14 cellular contexts compared by ENCODE assay signal in the genomic region with DNA sequence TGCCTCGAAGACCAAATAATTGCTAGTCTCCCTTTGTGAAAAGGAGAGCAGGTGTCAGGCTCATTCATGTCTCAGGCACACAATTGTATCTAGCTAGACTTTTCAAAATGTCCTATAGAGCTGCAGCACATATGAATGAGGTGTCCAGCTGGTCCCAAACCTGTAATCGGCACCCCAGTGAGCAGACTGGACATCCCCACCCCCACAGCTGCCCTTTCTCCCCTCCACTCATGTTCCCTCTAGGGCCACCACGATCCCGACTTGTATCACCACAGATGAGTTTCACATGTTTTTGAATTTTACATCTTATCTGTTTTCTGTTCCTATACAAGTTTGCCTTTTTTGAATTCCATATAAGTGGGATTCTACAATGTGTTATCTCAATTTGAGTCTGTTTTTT.
DNase-seq lines count a peak whose midpoint lies in the region; ATAC-seq and TF ChIP-seq lines count a peak whose summit lies in the region.
"Had no signal": no experiment of that assay in that cellular context is flagged by ENCODE, and none has a peak within 500 bp of the region (broad histone marks: within the 10 kb centered on the region; RNA-seq: fewer than 3 reads in every experiment).

No MANE protein-coding gene starts in this region.

- H2AFZ ChIP-seq in mammary epithelial cell (ENCODE audit: low read depth, low read length): no peak overlapping the region

- POLR2A ChIA-PET in Panc1 (lab: Charles Lee): no interaction called here

- H3K4me3 ChIP-seq in breast epithelium (no peak overlapping the region), mammary epithelial cell (replicated peaks in 1 of 3; ENCODE audit: insufficient read depth in 1 of 3, low read depth in 2 of 3, low read length in 3 of 3) (no peak overlapping the region), Panc1 (ENCODE audit: low read depth in 2 of 2, low read length in 2 of 2) (no peak overlapping the region), muscle layer of colon (ENCODE audit: low read depth in 1 of 2, low read length in 2 of 2) (no peak overlapping the region), upper lobe of right lung (no peak overlapping the region)

- peak in 1 of 2 donors; percentile 18 for DNase-seq in breast epithelium (ENCODE audit: low spot score in 2 of 2)
- no peak for DNase-seq in mammary epithelial cell
- DNase-seq in Panc1 (ENCODE audit: low read depth, low spot score): no peak
- DNase-seq in upper lobe of right lung: peak; percentile 34
- DNase-seq in NCI-H524 treated with DMSO at 0.1 percent for 48 hours (lab: John Stamatoyannopoulos, UW): no peak
- no peak for DNase-seq in germinal center (ENCODE audit: low spot score)
- DNase-seq: Caco-2, NCI-H1436, NCI-H2081 treated with DMSO at 0.1 percent for 48 hours, NCI-H226, NCI-H82 had no signal

- H3K4me1 ChIP-seq in breast epithelium: peaks cover 7 to 12% of the 10 kb centered on the region in 2 donors
- peaks cover 49% of the 10 kb centered on the region for H3K4me1 ChIP-seq in mammary epithelial cell (ENCODE audit: insufficient read depth, low read length)
- H3K4me1 ChIP-seq in Panc1 (ENCODE audit: control insufficient read depth, insufficient read depth, low read length): peaks cover 31% of the 10 kb centered on the region
- H3K4me1 ChIP-seq in muscle layer of colon (ENCODE audit: insufficient read depth, low read length): peaks cover 19% of the 10 kb centered on the region
- peaks cover 33% of the 10 kb centered on the region for H3K4me1 ChIP-seq in upper lobe of right lung

- H3K9me3 ChIP-seq in breast epithelium (no peaks in the 10 kb centered on the region), mammary epithelial cell (replicated peaks; ENCODE audit: insufficient read depth, low read length) (no peaks in the 10 kb centered on the region), Panc1 (ENCODE audit: control insufficient read depth, insufficient read depth, low read depth, low read length) (no peaks in the 10 kb centered on the region), muscle layer of colon (ENCODE audit: low read length) (no peaks in the 10 kb centered on the region), upper lobe of right lung (no peaks in the 10 kb centered on the region)
- H3K9me3 ChIP-seq: Caco-2 had no signal

- dilution Hi-C loops in mammary epithelial cell (cut with HindIII; ENCODE audit: low sequenced_read_pairs): no loop called here

- WGBS in mammary epithelial cell (ENCODE audit: low coverage, missing lambda C conversion rate): 69% methylated on average over 4 of the region's 4 CpGs

- peaks cover under 1% of the 10 kb centered on the region for H3K79me2 ChIP-seq in mammary epithelial cell (ENCODE audit: insufficient read depth, low read length)

- ATAC-seq in Panc1 (no peak), upper lobe of right lung (no peak)
- no peak for ATAC-seq in activated CD4-positive, CD25-positive, alpha-beta regulatory T cell treated with anti-CD3 and anti-CD28 coated beads, Interleukin-2, amount 50 U/mL, for 24 hours
- ATAC-seq: HepG2 had no signal

- H3K4me2 ChIP-seq in mammary epithelial cell (ENCODE audit: insufficient read depth, low read depth, low read length): no peak overlapping the region

- CTCF ChIA-PET in mammary epithelial cell (lab: Charles Lee; ENCODE audit: low non-redundant PET): no interaction called here
- CTCF ChIA-PET in Panc1 (lab: Charles Lee): no interaction called here

- H4K20me1 ChIP-seq in mammary epithelial cell (ENCODE audit: insufficient read depth, low read length): no peaks in the 10 kb centered on the region

- no TSS peak for BruUV-seq in mammary epithelial cell (replicated peaks; lab: Mats Ljungman, UMichigan)
- BruUV-seq in Panc1 (replicated peaks; lab: Mats Ljungman, UMichigan): no TSS peak

- H3K9ac ChIP-seq in mammary epithelial cell (ENCODE audit: insufficient read depth, low read length) (no peak overlapping the region), muscle layer of colon (ENCODE audit: low read length) (no peak overlapping the region)

- H3K36me3 ChIP-seq in breast epithelium: no peaks in the 10 kb centered on the region
- no peaks in the 10 kb centered on the region for H3K36me3 ChIP-seq in mammary epithelial cell (ENCODE audit: insufficient read depth, low read length)
- no peaks in the 10 kb centered on the region for H3K36me3 ChIP-seq in Panc1 (ENCODE audit: control insufficient read depth, insufficient read depth, low read length)
- no peaks in the 10 kb centered on the region for H3K36me3 ChIP-seq in muscle layer of colon (ENCODE audit: insufficient read depth, low read length)
- H3K36me3 ChIP-seq in upper lobe of right lung: no peaks in the 10 kb centered on the region

- H3K27ac ChIP-seq in breast epithelium (peak overlapping the region; percentile 91 to 96), mammary epithelial cell (ENCODE audit: insufficient read depth, low read depth, low read length) (no peak overlapping the region), Panc1 (ENCODE audit: low read length) (peak overlapping the region; percentile 0; the same call in 1 of the 2 replicates), muscle layer of colon (ENCODE audit: low read depth, low read length) (peak overlapping the region; percentile 57), upper lobe of right lung (no peak overlapping the region)

- no peaks in the 10 kb centered on the region for H3K27me3 ChIP-seq in breast epithelium
- no peaks in the 10 kb centered on the region for H3K27me3 ChIP-seq in mammary epithelial cell (ENCODE audit: insufficient read depth, low read length)
- H3K27me3 ChIP-seq in Panc1 (ENCODE audit: control insufficient read depth, insufficient read depth, low read length): no peaks in the 10 kb centered on the region
- H3K27me3 ChIP-seq in muscle layer of colon (ENCODE audit: control insufficient read depth in 1 of 2, insufficient read depth in 2 of 2, low read length in 2 of 2): no peaks in the 10 kb centered on the region
- H3K27me3 ChIP-seq in upper lobe of right lung: no peaks in the 10 kb centered on the region

- TF ChIP-seq POLR2A in breast epithelium (IDR thresholded peaks at IDR 0.05): no peak

- intact Hi-C loops in breast epithelium (cut with DNase I; ENCODE audit: low total_unique reads): no loop called here
- intact Hi-C loops in mammary epithelial cell (cut with micrococcal nuclease): no loop called here
- intact Hi-C loops in Panc1 (cut with micrococcal nuclease; ENCODE audit: unreplicated experiment): no loop called here
- intact Hi-C loops in upper lobe of right lung (cut with DNase I): no loop called here

- TF ChIP-seq CTCF in breast epithelium (IDR thresholded peaks at IDR 0.05) (no peak), mammary epithelial cell (conservative IDR thresholded peaks at IDR 0.05 in 1 of 2, IDR thresholded peaks at IDR 0.05 in 1 of 2; ENCODE audit: extremely low read depth in 1 of 2, insufficient read depth in 1 of 2, low read depth in 1 of 2, low read length in 2 of 2) (no peak), Panc1 (IDR thresholded peaks at IDR 0.05) (no peak), upper lobe of right lung (IDR thresholded peaks at IDR 0.05) (no peak)

- in situ Hi-C loops in mammary epithelial cell (cut with MboI; ENCODE audit: low sequenced_read_pairs in 2 of 2) (no loop called here), Panc1 (cut with HindIII; ENCODE audit: low pct_unique_long_range_greater_than_20kb, low sequenced_read_pairs) (no loop called here)

Comparison
In these comparisons a context has a peak if more than half of its experiments do, and no peak if none do; other contexts are left out.
1. H3K27ac ChIP-seq: peak in breast epithelium (2 of 2), Panc1 (single experiment) and muscle layer of colon (single experiment); none in mammary epithelial cell (single experiment) and upper lobe of right lung (single experiment).